Comparison of ENCODE assay signal across 1 cellular context in the genomic region with DNA sequence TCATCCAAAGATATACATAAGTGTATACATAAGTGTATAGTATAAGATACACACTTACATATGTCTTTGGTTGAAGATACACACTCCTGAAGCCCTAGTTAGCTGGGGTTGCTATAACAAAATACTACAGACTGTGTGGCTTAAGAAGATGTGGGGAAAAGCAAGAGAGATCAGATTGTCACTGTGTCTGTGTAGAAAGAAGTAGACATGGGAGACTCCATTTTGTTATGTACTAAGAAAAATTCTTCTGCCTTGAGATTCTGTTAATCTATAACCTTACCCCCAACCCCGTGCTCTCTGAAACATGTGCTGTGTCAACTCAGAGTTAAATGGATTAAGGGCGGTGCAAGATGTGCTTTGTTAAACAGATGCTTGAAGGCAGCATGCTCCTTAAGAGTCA.
TF ChIP-seq lines count a peak whose summit lies in the region.

No MANE protein-coding gene starts in this region.

TF ChIP-seq in K562, 482 proteins besides CTCF, POLR2A, EP300 and RAD21 (continued from another document):
- TF ChIP-seq, protein P1, sequence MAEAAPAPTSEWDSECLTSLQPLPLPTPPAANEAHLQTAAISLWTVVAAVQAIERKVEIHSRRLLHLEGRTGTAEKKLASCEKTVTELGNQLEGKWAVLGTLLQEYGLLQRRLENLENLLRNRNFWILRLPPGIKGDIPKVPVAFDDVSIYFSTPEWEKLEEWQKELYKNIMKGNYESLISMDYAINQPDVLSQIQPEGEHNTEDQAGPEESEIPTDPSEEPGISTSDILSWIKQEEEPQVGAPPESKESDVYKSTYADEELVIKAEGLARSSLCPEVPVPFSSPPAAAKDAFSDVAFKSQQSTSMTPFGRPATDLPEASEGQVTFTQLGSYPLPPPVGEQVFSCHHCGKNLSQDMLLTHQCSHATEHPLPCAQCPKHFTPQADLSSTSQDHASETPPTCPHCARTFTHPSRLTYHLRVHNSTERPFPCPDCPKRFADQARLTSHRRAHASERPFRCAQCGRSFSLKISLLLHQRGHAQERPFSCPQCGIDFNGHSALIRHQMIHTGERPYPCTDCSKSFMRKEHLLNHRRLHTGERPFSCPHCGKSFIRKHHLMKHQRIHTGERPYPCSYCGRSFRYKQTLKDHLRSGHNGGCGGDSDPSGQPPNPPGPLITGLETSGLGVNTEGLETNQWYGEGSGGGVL (CRISPR knock-in tag; IDR thresholded peaks at IDR 0.05): peak; percentile 49; the same call in 1 of the 2 replicates
- TF ChIP-seq PTRF (tag; IDR thresholded peaks at IDR 0.05) (peak; percentile 85), ZNF583 (CRISPR knock-in tag; IDR thresholded peaks at IDR 0.05) (peak; percentile 65; the same call in 1 of the 2 replicates)
TF ChIP-seq in K562: peak in this region for 25; not testable (repeated sequence) for 457.
